Comparison of ENCODE assay signal across 1 cellular context in the genomic region with DNA sequence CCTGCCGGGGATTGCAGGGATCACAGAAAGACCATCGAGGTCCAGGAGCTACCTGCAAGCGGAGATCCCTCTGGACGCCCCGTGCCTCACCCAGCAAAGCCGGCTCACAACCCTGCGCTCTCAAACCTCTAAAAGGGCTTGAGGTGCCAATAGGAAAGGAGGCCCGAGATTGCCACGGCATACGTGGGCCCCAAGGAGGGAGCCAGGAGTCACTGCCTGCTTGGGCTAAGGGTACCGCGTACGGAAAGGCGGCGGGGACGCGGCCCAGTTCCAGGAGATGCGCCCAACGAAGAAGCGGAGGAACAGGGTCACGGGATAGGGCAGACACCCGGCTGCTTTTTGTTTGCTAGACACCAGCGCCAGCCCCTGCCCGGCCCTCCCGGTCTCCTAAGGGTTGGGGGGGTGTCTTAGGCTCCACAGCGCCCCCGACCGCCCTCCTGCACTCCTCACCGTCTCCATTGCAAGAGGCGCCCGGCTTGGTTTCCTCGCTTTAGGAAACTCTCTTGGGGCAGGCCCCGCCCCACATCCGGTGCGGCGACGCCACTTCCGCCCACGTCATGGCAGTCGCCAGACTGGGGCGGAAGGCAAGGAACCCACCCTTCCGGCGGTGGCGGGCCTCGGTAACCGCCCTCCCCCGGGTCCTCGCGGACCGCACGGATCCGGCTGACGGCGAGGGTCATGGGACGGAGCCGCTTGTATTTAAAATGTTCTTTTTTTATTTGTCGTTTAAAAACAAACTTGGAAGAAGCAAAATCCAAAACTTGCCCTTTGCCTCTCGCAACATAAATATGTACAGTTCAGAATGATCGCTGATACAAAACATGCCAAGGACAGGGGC.
A peak's percentile ranks its signal among the peaks of the same experiment; 100 is the strongest.
TF ChIP-seq lines count a peak whose summit lies in the region.

Gene PRKAG1, minus strand, starts transcription at position 495 of the 838 bp plus-strand sequence. Its CDS starts 36 bp downstream, at position 459.

TF ChIP-seq in HepG2, 621 proteins besides CTCF, POLR2A, EP300 and RAD21 (continued from another document and continues in another):
- TF ChIP-seq, protein P1, sequence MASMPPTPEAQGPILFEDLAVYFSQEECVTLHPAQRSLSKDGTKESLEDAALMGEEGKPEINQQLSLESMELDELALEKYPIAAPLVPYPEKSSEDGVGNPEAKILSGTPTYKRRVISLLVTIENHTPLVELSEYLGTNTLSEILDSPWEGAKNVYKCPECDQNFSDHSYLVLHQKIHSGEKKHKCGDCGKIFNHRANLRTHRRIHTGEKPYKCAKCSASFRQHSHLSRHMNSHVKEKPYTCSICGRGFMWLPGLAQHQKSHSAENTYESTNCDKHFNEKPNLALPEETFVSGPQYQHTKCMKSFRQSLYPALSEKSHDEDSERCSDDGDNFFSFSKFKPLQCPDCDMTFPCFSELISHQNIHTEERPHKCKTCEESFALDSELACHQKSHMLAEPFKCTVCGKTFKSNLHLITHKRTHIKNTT (CRISPR knock-in tag; IDR thresholded peaks at IDR 0.05), result no peak
- TF ChIP-seq DNMT3B (CRISPR knock-in tag; conservative IDR thresholded peaks at IDR 0.05), result no peak; the same call in 1 of the 2 replicates
- no peak for TF ChIP-seq ZNF678 (CRISPR knock-in tag; IDR thresholded peaks at IDR 0.05)
- TF ChIP-seq ZNF160 (CRISPR knock-in tag; IDR thresholded peaks at IDR 0.05), result no peak
- peak; percentile 76; the same call in 1 of the 2 replicates for TF ChIP-seq KLF11 (CRISPR knock-in tag; IDR thresholded peaks at IDR 0.05)
- TF ChIP-seq SMARCE1 (IDR thresholded peaks at IDR 0.05; ENCODE audit: borderline replicate concordance), result no peak
- no peak; the same call in 1 of the 2 replicates for TF ChIP-seq SP5 (CRISPR knock-in tag; IDR thresholded peaks at IDR 0.05; ENCODE audit: borderline replicate concordance, low read depth)
- no peak; the same call in 1 of the 2 replicates for TF ChIP-seq GZF1 (CRISPR knock-in tag; IDR thresholded peaks at IDR 0.05)
- 0 out of 2 replicates have a peak, but pooled peaks have one; percentile 42 for TF ChIP-seq SAFB2 (CRISPR knock-in tag; IDR thresholded peaks at IDR 0.05; ENCODE audit: borderline replicate concordance, low read depth)
- no peak for TF ChIP-seq ZBTB33 (CRISPR knock-in tag; IDR thresholded peaks at IDR 0.05)
- TF ChIP-seq ZBTB26 (CRISPR knock-in tag; IDR thresholded peaks at IDR 0.05; ENCODE audit: borderline replicate concordance), result 0 out of 2 replicates have a peak, but pooled peaks have one; percentile 50
- no peak for TF ChIP-seq CREB3 (CRISPR knock-in tag; IDR thresholded peaks at IDR 0.05)
- TF ChIP-seq TCF7 (IDR thresholded peaks at IDR 0.05; ENCODE audit: low read depth), result no peak
- TF ChIP-seq MXD4 (CRISPR knock-in tag; IDR thresholded peaks at IDR 0.05), result no peak; the same call in 1 of the 2 replicates
- no peak for TF ChIP-seq NFE2 (CRISPR knock-in tag; IDR thresholded peaks at IDR 0.05)
- TF ChIP-seq SMAD3 (CRISPR knock-in tag; IDR thresholded peaks at IDR 0.05), result no peak
- 0 out of 2 replicates have a peak, but pooled peaks have one; percentile 44 for TF ChIP-seq ZSCAN31 (CRISPR knock-in tag; IDR thresholded peaks at IDR 0.05; ENCODE audit: low read depth)
- TF ChIP-seq ZBTB46 (CRISPR knock-in tag; IDR thresholded peaks at IDR 0.05; ENCODE audit: borderline replicate concordance), result no peak
- no peak for TF ChIP-seq ZBTB7B (CRISPR knock-in tag; IDR thresholded peaks at IDR 0.05)
- no peak for TF ChIP-seq TERF1 (CRISPR knock-in tag; IDR thresholded peaks at IDR 0.05)
- TF ChIP-seq AHR (CRISPR knock-in tag; IDR thresholded peaks at IDR 0.05), result no peak
- peak; percentile 43; the same call in 1 of the 2 replicates for TF ChIP-seq ZNF143 (CRISPR knock-in tag; IDR thresholded peaks at IDR 0.05)
- peak; percentile 37; the same call in 1 of the 2 replicates for TF ChIP-seq ARNT2 (CRISPR knock-in tag; IDR thresholded peaks at IDR 0.05; ENCODE audit: low read depth)
- TF ChIP-seq ZNF556 (CRISPR knock-in tag; IDR thresholded peaks at IDR 0.05; ENCODE audit: borderline replicate concordance), result peak; percentile 52; the same call in 1 of the 2 replicates
- TF ChIP-seq BRD4 (CRISPR knock-in tag; IDR thresholded peaks at IDR 0.05), result no peak
- TF ChIP-seq CSRNP1 (CRISPR knock-in tag; IDR thresholded peaks at IDR 0.05), result peak; percentile 61; the same call in 1 of the 2 replicates
- no peak for TF ChIP-seq KAT2B (IDR thresholded peaks at IDR 0.05; ENCODE audit: borderline replicate concordance, low read depth, low read length)
- no peak for TF ChIP-seq ZBTB43 (CRISPR knock-in tag; conservative IDR thresholded peaks at IDR 0.05)
- peak; percentile 76; the same call in 1 of the 2 replicates for TF ChIP-seq ZNF607 (CRISPR knock-in tag; IDR thresholded peaks at IDR 0.05; ENCODE audit: borderline replicate concordance)
- TF ChIP-seq ZNF704 (CRISPR knock-in tag; IDR thresholded peaks at IDR 0.05; ENCODE audit: borderline replicate concordance), result no peak
- peak; percentile 92 for TF ChIP-seq SPEN (CRISPR knock-in tag; IDR thresholded peaks at IDR 0.05; ENCODE audit: low read depth)
- TF ChIP-seq RBAK (CRISPR knock-in tag; IDR thresholded peaks at IDR 0.05), result no peak
- peak; percentile 46; the same call in 1 of the 2 replicates for TF ChIP-seq ISL2 (CRISPR knock-in tag; IDR thresholded peaks at IDR 0.05)
- TF ChIP-seq, protein P2, sequence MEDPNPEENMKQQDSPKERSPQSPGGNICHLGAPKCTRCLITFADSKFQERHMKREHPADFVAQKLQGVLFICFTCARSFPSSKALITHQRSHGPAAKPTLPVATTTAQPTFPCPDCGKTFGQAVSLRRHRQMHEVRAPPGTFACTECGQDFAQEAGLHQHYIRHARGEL (CRISPR knock-in tag; IDR thresholded peaks at IDR 0.05), result no peak
- TF ChIP-seq ZBTB1 (CRISPR knock-in tag; IDR thresholded peaks at IDR 0.05; ENCODE audit: borderline replicate concordance), result no peak
- TF ChIP-seq ZBTB42 (CRISPR knock-in tag; IDR thresholded peaks at IDR 0.05), result no peak
- TF ChIP-seq MTF2 (CRISPR knock-in tag; IDR thresholded peaks at IDR 0.05; ENCODE audit: borderline replicate concordance), result no peak
- TF ChIP-seq, protein P3, sequence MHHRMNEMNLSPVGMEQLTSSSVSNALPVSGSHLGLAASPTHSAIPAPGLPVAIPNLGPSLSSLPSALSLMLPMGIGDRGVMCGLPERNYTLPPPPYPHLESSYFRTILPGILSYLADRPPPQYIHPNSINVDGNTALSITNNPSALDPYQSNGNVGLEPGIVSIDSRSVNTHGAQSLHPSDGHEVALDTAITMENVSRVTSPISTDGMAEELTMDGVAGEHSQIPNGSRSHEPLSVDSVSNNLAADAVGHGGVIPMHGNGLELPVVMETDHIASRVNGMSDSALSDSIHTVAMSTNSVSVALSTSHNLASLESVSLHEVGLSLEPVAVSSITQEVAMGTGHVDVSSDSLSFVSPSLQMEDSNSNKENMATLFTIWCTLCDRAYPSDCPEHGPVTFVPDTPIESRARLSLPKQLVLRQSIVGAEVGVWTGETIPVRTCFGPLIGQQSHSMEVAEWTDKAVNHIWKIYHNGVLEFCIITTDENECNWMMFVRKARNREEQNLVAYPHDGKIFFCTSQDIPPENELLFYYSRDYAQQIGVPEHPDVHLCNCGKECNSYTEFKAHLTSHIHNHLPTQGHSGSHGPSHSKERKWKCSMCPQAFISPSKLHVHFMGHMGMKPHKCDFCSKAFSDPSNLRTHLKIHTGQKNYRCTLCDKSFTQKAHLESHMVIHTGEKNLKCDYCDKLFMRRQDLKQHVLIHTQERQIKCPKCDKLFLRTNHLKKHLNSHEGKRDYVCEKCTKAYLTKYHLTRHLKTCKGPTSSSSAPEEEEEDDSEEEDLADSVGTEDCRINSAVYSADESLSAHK (CRISPR knock-in tag; IDR thresholded peaks at IDR 0.05; ENCODE audit: borderline replicate concordance), result no peak
- TF ChIP-seq NCOR1 (IDR thresholded peaks at IDR 0.05; ENCODE audit: borderline replicate concordance, low read length), result no peak
- peak; percentile 53 for TF ChIP-seq DR1 (CRISPR knock-in tag; IDR thresholded peaks at IDR 0.05)
- TF ChIP-seq ZNF784 (CRISPR knock-in tag; IDR thresholded peaks at IDR 0.05; ENCODE audit: borderline replicate concordance), result no peak
- no peak; the same call in 1 of the 2 replicates for TF ChIP-seq ZNF367 (CRISPR knock-in tag; IDR thresholded peaks at IDR 0.05; ENCODE audit: borderline replicate concordance)
